Comparison of ENCODE assay signal across 9 cellular contexts in the genomic region with DNA sequence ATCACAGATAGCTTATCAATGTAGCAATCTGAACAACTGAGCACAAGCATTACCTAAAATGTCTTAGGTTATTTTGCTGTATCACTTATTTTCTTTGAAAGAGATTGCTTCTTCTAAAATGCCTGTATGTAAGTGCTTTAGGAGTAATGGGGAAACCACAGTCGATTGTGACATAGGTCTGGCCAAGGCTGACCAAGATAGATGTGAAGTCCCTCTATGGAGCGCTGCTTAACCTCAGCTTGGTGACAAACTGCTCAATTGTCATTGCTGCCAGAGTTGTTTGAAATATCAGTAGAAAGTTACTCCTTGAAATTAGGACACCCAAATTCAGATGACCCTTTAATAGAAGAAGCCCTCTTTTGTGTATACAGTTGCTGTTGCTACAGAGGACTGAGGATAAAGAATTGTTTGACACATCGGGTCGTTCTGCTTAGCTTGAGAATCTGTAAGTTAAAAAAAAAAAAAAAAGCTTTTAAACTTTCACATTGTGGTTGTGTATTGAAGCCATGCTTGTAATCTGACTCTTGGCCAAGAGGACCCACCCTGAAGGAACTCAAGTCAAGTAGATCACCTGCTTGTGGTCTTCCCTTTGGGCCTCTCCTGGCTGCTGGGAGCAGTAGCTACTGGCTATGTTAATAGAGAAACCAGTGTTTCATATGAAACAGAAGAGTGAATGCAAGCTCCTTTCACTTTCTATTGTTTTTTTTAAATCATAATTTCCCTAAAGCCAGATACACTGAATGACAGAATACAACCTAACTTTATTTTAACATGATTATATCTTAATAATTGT.
DNase-seq lines count a peak whose midpoint lies in the region; ATAC-seq and TF ChIP-seq lines count a peak whose summit lies in the region.
"Had no signal": no experiment of that assay in that cellular context is flagged by ENCODE, and none has a peak within 500 bp of the region (broad histone marks: within the 10 kb centered on the region; RNA-seq: fewer than 3 reads in every experiment).

No MANE protein-coding gene starts in this region.

- H3K27ac ChIP-seq in OCI-LY3 (ENCODE audit: low read length): no peak overlapping the region
- H3K27ac ChIP-seq in upper lobe of left lung: no peak overlapping the region

- H3K27me3 ChIP-seq in OCI-LY3 (ENCODE audit: low read depth, low read length): no peaks in the 10 kb centered on the region
- H3K27me3 ChIP-seq in upper lobe of left lung: no peaks in the 10 kb centered on the region

- peaks cover 16% of the 10 kb centered on the region for H3K4me1 ChIP-seq in OCI-LY3 (ENCODE audit: low read length)
- no peaks in the 10 kb centered on the region for H3K4me1 ChIP-seq in upper lobe of left lung

- H3K4me2 ChIP-seq in OCI-LY3 (ENCODE audit: low read length): peak overlapping the region; percentile 37

- no peak overlapping the region for H2AFZ ChIP-seq in OCI-LY3 (ENCODE audit: low read depth, low read length)

- H3K36me3 Mint-ChIP-seq in activated T-helper 17 cell treated with anti-CD3 and anti-CD28 coated beads, Interleukin-2, amount 50 U/mL, for 72 hours (ENCODE audit: low read depth): no peaks in the 10 kb centered on the region
- H3K36me3 Mint-ChIP-seq: activated naive CD8-positive, alpha-beta T cell treated with anti-CD3 and anti-CD28 coated beads for 36 hours had no signal

- no peak for TF ChIP-seq EP300 in upper lobe of left lung (IDR thresholded peaks at IDR 0.05)

- ATAC-seq in GM18873 (IDR thresholded peaks at IDR 0.05; ENCODE audit: low FRiP score, unreplicated experiment): peak; percentile 67
- ATAC-seq in GM21526 (IDR thresholded peaks at IDR 0.05; ENCODE audit: low FRiP score, unreplicated experiment): peak; percentile 98
- peak; percentile 98 for ATAC-seq in HG03135 (IDR thresholded peaks at IDR 0.05; ENCODE audit: unreplicated experiment)
- ATAC-seq in activated T-helper 17 cell treated with anti-CD3 and anti-CD28 coated beads, Interleukin-2, amount 50 U/mL, for 72 hours (replicated peaks): no peak
- no peak for ATAC-seq in upper lobe of left lung (ENCODE audit: low FRiP score in 2 of 2)

- no peaks in the 10 kb centered on the region for H3K4me1 Mint-ChIP-seq in activated T-helper 17 cell treated with anti-CD3 and anti-CD28 coated beads, Interleukin-2, amount 50 U/mL, for 72 hours
- H3K4me1 Mint-ChIP-seq: activated naive CD8-positive, alpha-beta T cell treated with anti-CD3 and anti-CD28 coated beads for 36 hours had no signal

- TF ChIP-seq POLR2A in upper lobe of left lung (IDR thresholded peaks at IDR 0.05): no peak

- no peaks in the 10 kb centered on the region for H3K9me3 Mint-ChIP-seq in activated T-helper 17 cell treated with anti-CD3 and anti-CD28 coated beads, Interleukin-2, amount 50 U/mL, for 72 hours

- H3K4me3 Mint-ChIP-seq in activated T-helper 17 cell treated with anti-CD3 and anti-CD28 coated beads, Interleukin-2, amount 50 U/mL, for 72 hours: no peak overlapping the region
- H3K4me3 Mint-ChIP-seq: activated naive CD8-positive, alpha-beta T cell treated with anti-CD3 and anti-CD28 coated beads for 36 hours had no signal

- TF ChIP-seq CTCF in OCI-LY3 (IDR thresholded peaks at IDR 0.05; ENCODE audit: low read depth, low read length) (no peak), upper lobe of left lung (IDR thresholded peaks at IDR 0.05) (no peak)

- no peak overlapping the region for H3K9ac ChIP-seq in OCI-LY3 (ENCODE audit: low read length)

- no peak overlapping the region for H3K27ac Mint-ChIP-seq in activated T-helper 17 cell treated with anti-CD3 and anti-CD28 coated beads, Interleukin-2, amount 50 U/mL, for 72 hours
- H3K27ac Mint-ChIP-seq: activated naive CD8-positive, alpha-beta T cell treated with anti-CD3 and anti-CD28 coated beads for 36 hours had no signal

- H3K27me3 Mint-ChIP-seq in activated T-helper 17 cell treated with anti-CD3 and anti-CD28 coated beads, Interleukin-2, amount 50 U/mL, for 72 hours: no peaks in the 10 kb centered on the region
- H3K27me3 Mint-ChIP-seq: activated naive CD8-positive, alpha-beta T cell treated with anti-CD3 and anti-CD28 coated beads for 36 hours had no signal

- H3K9me3 ChIP-seq in OCI-LY3 (ENCODE audit: insufficient read depth, low read length): no peaks in the 10 kb centered on the region
- H3K9me3 ChIP-seq in upper lobe of left lung: no peaks in the 10 kb centered on the region

- H4K20me1 ChIP-seq in OCI-LY3 (ENCODE audit: insufficient read depth, low read length): no peaks in the 10 kb centered on the region

- no peak for DNase-seq in pons (ENCODE audit: low spot score)
- DNase-seq in HuH-7.5 (ENCODE audit: low spot score): no peak
- DNase-seq in upper lobe of left lung: no peak
- DNase-seq: activated naive CD8-positive, alpha-beta T cell treated with anti-CD3 and anti-CD28 coated beads for 36 hours had no signal

- peak overlapping the region; percentile 19 for H3K4me3 ChIP-seq in OCI-LY3 (ENCODE audit: low read length)
- no peak overlapping the region for H3K4me3 ChIP-seq in upper lobe of left lung

- no peaks in the 10 kb centered on the region for H3K36me3 ChIP-seq in OCI-LY3 (replicated peaks; ENCODE audit: low read depth, low read length)
- no peaks in the 10 kb centered on the region for H3K36me3 ChIP-seq in upper lobe of left lung

- WGBS in upper lobe of left lung, 2 donors: 49 to 59% methylated on average over 4 of the region's 4 CpGs

- H3K79me2 ChIP-seq in OCI-LY3 (ENCODE audit: low read length): no peaks in the 10 kb centered on the region

Comparison
In these comparisons a context has a peak if more than half of its experiments do, and no peak if none do; other contexts are left out.
1. ATAC-seq: peak in GM18873 (single experiment), GM21526 (single experiment) and HG03135 (single experiment); none in activated T-helper 17 cell treated with anti-CD3 and anti-CD28 coated beads, Interleukin-2, amount 50 U/mL, for 72 hours (single experiment) and upper lobe of left lung (0 of 2).